Comparison of ENCODE assay signal across 23 cellular contexts in genomic region chr1:228984646-228985631, GRCh38.
"Had no signal": no experiment of that assay in that cellular context is flagged by ENCODE, and none has a peak within 500 bp of the region (broad histone marks: within the 10 kb centered on the region; RNA-seq: fewer than 3 reads in every experiment).

No MANE protein-coding gene starts in this region.

- H3K9me3 Mint-ChIP-seq: activated CD4-positive, alpha-beta memory T cell treated with anti-CD3 and anti-CD28 coated beads for 36 hours; activated CD4-positive, alpha-beta T cell treated with anti-CD3 and anti-CD28 coated beads, Interleukin-2, amount 10 ng/mL, durations not matched to agents 7 days and 5 days; activated naive CD4-positive, alpha-beta T cell treated with anti-CD3 and anti-CD28 coated beads, Interleukin-2, amount 10 ng/mL, durations not matched to agents 7 days and 5 days; activated naive CD8-positive, alpha-beta T cell treated with anti-CD3 and anti-CD28 coated beads, Interleukin-2, amount 10 ng/mL, durations not matched to agents 7 days and 5 days; activated T-cell treated with anti-CD3 and anti-CD28 coated beads, Interleukin-2, amount 50 U/mL, for 4 hours had no signal

- H3K27me3 ChIP-seq: adrenal gland, breast epithelium had no signal

- H3K4me3 ChIP-seq: adrenal gland, breast epithelium had no signal

- H3K4me3 Mint-ChIP-seq: activated CD4-positive, alpha-beta memory T cell treated with anti-CD3 and anti-CD28 coated beads for 36 hours; activated CD4-positive, alpha-beta T cell treated with anti-CD3 and anti-CD28 coated beads, Interleukin-2, amount 10 ng/mL, durations not matched to agents 7 days and 5 days; activated naive CD4-positive, alpha-beta T cell treated with anti-CD3 and anti-CD28 coated beads, Interleukin-2, amount 10 ng/mL, durations not matched to agents 7 days and 5 days; activated naive CD8-positive, alpha-beta T cell treated with anti-CD3 and anti-CD28 coated beads, Interleukin-2, amount 10 ng/mL, durations not matched to agents 7 days and 5 days; activated T-cell treated with anti-CD3 and anti-CD28 coated beads, Interleukin-2, amount 50 U/mL, for 4 hours had no signal

- H3K9me3 ChIP-seq: adrenal gland, breast epithelium had no signal

- H3K4me1 Mint-ChIP-seq: activated CD4-positive, alpha-beta T cell treated with anti-CD3 and anti-CD28 coated beads, Interleukin-2, amount 10 ng/mL, durations not matched to agents 7 days and 5 days; activated naive CD4-positive, alpha-beta T cell treated with anti-CD3 and anti-CD28 coated beads, Interleukin-2, amount 10 ng/mL, durations not matched to agents 7 days and 5 days had no signal

- H3K4me1 ChIP-seq: breast epithelium had no signal

- H3K27ac ChIP-seq: adrenal gland, breast epithelium, VCaP had no signal

- DNase-seq: activated CD4-positive, alpha-beta memory T cell treated with anti-CD3 and anti-CD28 coated beads for 36 hours; activated CD4-positive, alpha-beta T cell treated with anti-CD3 and anti-CD28 coated beads, Interleukin-2, amount 10 ng/mL, durations not matched to agents 7 days and 5 days; activated CD4-positive, CD25-positive, alpha-beta regulatory T cell; activated CD8-positive, alpha-beta memory T cell treated with anti-CD3 and anti-CD28 coated beads for 24 hours; activated gamma-delta T cell treated with Interleukin-2 at 50 U/mL for 16 hours; activated naive CD4-positive, alpha-beta T cell treated with anti-CD3 and anti-CD28 coated beads, Interleukin-2, amount 10 ng/mL, durations not matched to agents 7 days and 5 days; activated naive CD8-positive, alpha-beta T cell treated with anti-CD3 and anti-CD28 coated beads, Interleukin-2, amount 10 ng/mL, durations not matched to agents 7 days and 5 days; activated T-cell treated with anti-CD3 and anti-CD28 coated beads, Interleukin-2, amount 50 U/mL, for 4 hours; anterior cingulate cortex; KG1; NCI-H1048; NCI-H146; NCI-H1930; NCI-H2171; NCI-H2227 treated with DMSO at 0.1 percent for 48 hours; NCI-H446 treated with DMSO at 0.1 percent for 48 hours; NCI-H526; NCI-H774; SIG-M5; T-helper 2 cell had no signal

- H3K36me3 Mint-ChIP-seq: activated CD4-positive, alpha-beta memory T cell treated with anti-CD3 and anti-CD28 coated beads for 36 hours; activated naive CD4-positive, alpha-beta T cell treated with anti-CD3 and anti-CD28 coated beads, Interleukin-2, amount 10 ng/mL, durations not matched to agents 7 days and 5 days; activated naive CD8-positive, alpha-beta T cell treated with anti-CD3 and anti-CD28 coated beads, Interleukin-2, amount 10 ng/mL, durations not matched to agents 7 days and 5 days had no signal

- H3K27ac Mint-ChIP-seq: activated CD4-positive, alpha-beta memory T cell treated with anti-CD3 and anti-CD28 coated beads for 36 hours; activated CD4-positive, alpha-beta T cell treated with anti-CD3 and anti-CD28 coated beads, Interleukin-2, amount 10 ng/mL, durations not matched to agents 7 days and 5 days; activated naive CD4-positive, alpha-beta T cell treated with anti-CD3 and anti-CD28 coated beads, Interleukin-2, amount 10 ng/mL, durations not matched to agents 7 days and 5 days; activated naive CD8-positive, alpha-beta T cell treated with anti-CD3 and anti-CD28 coated beads, Interleukin-2, amount 10 ng/mL, durations not matched to agents 7 days and 5 days had no signal

- H3K36me3 ChIP-seq: adrenal gland, breast epithelium had no signal

- H3K27me3 Mint-ChIP-seq: activated CD4-positive, alpha-beta memory T cell treated with anti-CD3 and anti-CD28 coated beads for 36 hours; activated CD4-positive, alpha-beta T cell treated with anti-CD3 and anti-CD28 coated beads, Interleukin-2, amount 10 ng/mL, durations not matched to agents 7 days and 5 days; activated naive CD4-positive, alpha-beta T cell treated with anti-CD3 and anti-CD28 coated beads, Interleukin-2, amount 10 ng/mL, durations not matched to agents 7 days and 5 days; activated naive CD8-positive, alpha-beta T cell treated with anti-CD3 and anti-CD28 coated beads, Interleukin-2, amount 10 ng/mL, durations not matched to agents 7 days and 5 days had no signal

- ATAC-seq: activated T-cell treated with anti-CD3 and anti-CD28 coated beads, Interleukin-2, amount 50 U/mL, for 4 hours had no signal
